1 cellular context compared by ENCODE assay signal in the genomic region with DNA sequence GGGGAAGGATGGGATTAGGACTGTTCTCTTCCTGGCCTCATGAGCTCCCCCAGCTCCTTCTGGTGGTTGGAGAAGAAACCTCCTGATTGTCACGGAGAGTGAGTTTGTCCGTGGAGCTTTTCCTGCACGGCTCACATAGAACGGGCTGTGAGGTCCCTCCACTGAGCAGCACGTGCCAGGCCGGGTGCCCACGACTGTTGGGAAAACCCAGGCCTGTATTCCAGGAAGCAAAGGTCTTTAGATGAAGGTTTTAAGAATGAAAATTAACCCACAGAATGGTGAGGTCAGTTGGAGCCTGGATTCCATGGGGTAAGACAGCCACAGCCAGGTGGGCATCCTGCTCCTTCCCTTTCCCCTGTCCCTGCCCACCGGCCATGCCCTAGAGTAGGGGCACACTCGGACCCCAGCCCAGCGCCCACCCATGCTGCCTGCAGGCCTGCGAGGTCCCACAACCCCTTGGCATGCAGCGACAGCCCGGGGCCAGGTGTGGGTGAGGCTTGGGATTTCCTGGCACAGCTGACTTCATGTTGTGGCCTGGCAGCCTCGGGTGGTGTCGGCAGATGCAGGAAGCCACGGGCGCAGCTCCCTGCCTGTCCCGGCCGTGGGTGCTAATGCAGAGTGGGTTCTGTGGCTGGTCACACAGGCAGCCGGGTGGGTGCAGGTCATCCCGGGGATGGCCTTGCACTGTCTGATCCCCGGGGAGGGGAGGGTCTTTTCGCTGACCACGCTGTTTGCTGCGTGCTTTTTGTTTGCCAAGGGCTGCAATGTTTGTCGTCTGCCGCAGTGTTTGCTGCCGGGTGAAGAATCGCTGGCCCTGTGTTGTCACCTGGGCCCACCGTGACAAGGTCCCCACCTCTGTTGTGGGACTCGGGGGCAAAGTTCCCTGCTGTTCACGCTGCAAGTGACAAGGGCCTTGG.
TF ChIP-seq lines count a peak whose summit lies in the region.
"Not testable (repeated sequence)": the region's sequence is repeated elsewhere in the genome, so short reads cannot be mapped to it uniquely, and the experiment has no call there.

No MANE protein-coding gene starts in this region.

TF ChIP-seq in HepG2, 621 proteins besides CTCF, POLR2A, EP300 and RAD21 (continued from another document and continues in another):
- TF ChIP-seq ZNF883 (CRISPR knock-in tag; IDR thresholded peaks at IDR 0.05; ENCODE audit: not compliant biosample characterization), result peak; percentile 51
- TF ChIP-seq PAWR (CRISPR knock-in tag; IDR thresholded peaks at IDR 0.05; ENCODE audit: borderline replicate concordance), result 0 out of 2 replicates have a peak, but pooled peaks have one; percentile 54
- TF ChIP-seq SPEN (CRISPR knock-in tag; IDR thresholded peaks at IDR 0.05; ENCODE audit: low read depth), result peak; percentile 66
- peak; percentile 76 for TF ChIP-seq TAF1 (CRISPR knock-in tag; IDR thresholded peaks at IDR 0.05)
- peak; percentile 29; the same call in 1 of the 2 replicates for TF ChIP-seq ZNF776 (CRISPR knock-in tag; IDR thresholded peaks at IDR 0.05)
- TF ChIP-seq ZNF205 (CRISPR knock-in tag; IDR thresholded peaks at IDR 0.05), result peak; percentile 86; the same call in 1 of the 2 replicates
- TF ChIP-seq, protein P1, sequence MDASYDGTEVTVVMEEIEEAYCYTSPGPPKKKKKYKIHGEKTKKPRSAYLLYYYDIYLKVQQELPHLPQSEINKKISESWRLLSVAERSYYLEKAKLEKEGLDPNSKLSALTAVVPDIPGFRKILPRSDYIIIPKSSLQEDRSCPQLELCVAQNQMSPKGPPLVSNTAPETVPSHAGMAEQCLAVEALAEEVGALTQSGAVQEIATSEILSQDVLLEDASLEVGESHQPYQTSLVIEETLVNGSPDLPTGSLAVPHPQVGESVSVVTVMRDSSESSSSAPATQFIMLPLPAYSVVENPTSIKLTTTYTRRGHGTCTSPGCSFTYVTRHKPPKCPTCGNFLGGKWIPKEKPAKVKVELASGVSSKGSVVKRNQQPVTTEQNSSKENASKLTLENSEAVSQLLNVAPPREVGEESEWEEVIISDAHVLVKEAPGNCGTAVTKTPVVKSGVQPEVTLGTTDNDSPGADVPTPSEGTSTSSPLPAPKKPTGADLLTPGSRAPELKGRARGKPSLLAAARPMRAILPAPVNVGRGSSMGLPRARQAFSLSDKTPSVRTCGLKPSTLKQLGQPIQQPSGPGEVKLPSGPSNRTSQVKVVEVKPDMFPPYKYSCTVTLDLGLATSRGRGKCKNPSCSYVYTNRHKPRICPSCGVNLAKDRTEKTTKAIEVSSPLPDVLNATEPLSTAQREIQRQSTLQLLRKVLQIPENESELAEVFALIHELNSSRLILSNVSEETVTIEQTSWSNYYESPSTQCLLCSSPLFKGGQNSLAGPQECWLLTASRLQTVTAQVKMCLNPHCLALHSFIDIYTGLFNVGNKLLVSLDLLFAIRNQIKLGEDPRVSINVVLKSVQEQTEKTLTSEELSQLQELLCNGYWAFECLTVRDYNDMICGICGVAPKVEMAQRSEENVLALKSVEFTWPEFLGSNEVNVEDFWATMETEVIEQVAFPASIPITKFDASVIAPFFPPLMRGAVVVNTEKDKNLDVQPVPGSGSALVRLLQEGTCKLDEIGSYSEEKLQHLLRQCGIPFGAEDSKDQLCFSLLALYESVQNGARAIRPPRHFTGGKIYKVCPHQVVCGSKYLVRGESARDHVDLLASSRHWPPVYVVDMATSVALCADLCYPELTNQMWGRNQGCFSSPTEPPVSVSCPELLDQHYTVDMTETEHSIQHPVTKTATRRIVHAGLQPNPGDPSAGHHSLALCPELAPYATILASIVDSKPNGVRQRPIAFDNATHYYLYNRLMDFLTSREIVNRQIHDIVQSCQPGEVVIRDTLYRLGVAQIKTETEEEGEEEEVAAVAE (CRISPR knock-in tag; IDR thresholded peaks at IDR 0.05; ENCODE audit: borderline replicate concordance), result peak; percentile 82; the same call in 1 of the 2 replicates
- TF ChIP-seq HMG20A (CRISPR knock-in tag; IDR thresholded peaks at IDR 0.05; ENCODE audit: borderline replicate concordance), result peak; percentile 93
- TF ChIP-seq ETV5 (CRISPR knock-in tag; IDR thresholded peaks at IDR 0.05; ENCODE audit: borderline replicate concordance), result peak; percentile 94
- TF ChIP-seq SOX6 (IDR thresholded peaks at IDR 0.05), result not testable (repeated sequence)
- peak; percentile 93 for TF ChIP-seq SOX6 (CRISPR knock-in tag; IDR thresholded peaks at IDR 0.05)
- TF ChIP-seq YY1 (IDR thresholded peaks at IDR 0.05; ENCODE audit: insufficient read depth, insufficient replicate concordance, low read depth, low read length), result peak; percentile 47
- TF ChIP-seq PHF21A (CRISPR knock-in tag; IDR thresholded peaks at IDR 0.05), result peak; percentile 89
- peak; percentile 54; the same call in 1 of the 2 replicates for TF ChIP-seq KDM1A (CRISPR knock-in tag; IDR thresholded peaks at IDR 0.05)
- TF ChIP-seq MED1 (CRISPR knock-in tag; IDR thresholded peaks at IDR 0.05), result peak; percentile 100
- peak; percentile 89 for TF ChIP-seq ZBTB43 (CRISPR knock-in tag; conservative IDR thresholded peaks at IDR 0.05)
- TF ChIP-seq ZNF749 (CRISPR knock-in tag; IDR thresholded peaks at IDR 0.05; ENCODE audit: borderline replicate concordance), result peak; percentile 75; the same call in 1 of the 2 replicates
- TF ChIP-seq, protein P2, sequence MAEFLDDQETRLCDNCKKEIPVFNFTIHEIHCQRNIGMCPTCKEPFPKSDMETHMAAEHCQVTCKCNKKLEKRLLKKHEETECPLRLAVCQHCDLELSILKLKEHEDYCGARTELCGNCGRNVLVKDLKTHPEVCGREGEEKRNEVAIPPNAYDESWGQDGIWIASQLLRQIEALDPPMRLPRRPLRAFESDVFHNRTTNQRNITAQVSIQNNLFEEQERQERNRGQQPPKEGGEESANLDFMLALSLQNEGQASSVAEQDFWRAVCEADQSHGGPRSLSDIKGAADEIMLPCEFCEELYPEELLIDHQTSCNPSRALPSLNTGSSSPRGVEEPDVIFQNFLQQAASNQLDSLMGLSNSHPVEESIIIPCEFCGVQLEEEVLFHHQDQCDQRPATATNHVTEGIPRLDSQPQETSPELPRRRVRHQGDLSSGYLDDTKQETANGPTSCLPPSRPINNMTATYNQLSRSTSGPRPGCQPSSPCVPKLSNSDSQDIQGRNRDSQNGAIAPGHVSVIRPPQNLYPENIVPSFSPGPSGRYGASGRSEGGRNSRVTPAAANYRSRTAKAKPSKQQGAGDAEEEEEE (CRISPR knock-in tag; IDR thresholded peaks at IDR 0.05; ENCODE audit: borderline replicate concordance), result peak; percentile 75; the same call in 1 of the 2 replicates
- TF ChIP-seq YEATS4 (CRISPR knock-in tag; IDR thresholded peaks at IDR 0.05; ENCODE audit: borderline replicate concordance), result peak; percentile 76
- TF ChIP-seq ATF2 (CRISPR knock-in tag; IDR thresholded peaks at IDR 0.05), result peak; percentile 93
- peak; percentile 77 for TF ChIP-seq TFDP2 (CRISPR knock-in tag; IDR thresholded peaks at IDR 0.05)
- peak; percentile 99 for TF ChIP-seq ZBTB4 (CRISPR knock-in tag; IDR thresholded peaks at IDR 0.05; ENCODE audit: borderline replicate concordance)
- TF ChIP-seq ZBTB7B (CRISPR knock-in tag; IDR thresholded peaks at IDR 0.05), result peak; percentile 100
- TF ChIP-seq KLF11 (CRISPR knock-in tag; IDR thresholded peaks at IDR 0.05), result 0 out of 2 replicates have a peak, but pooled peaks have one; percentile 40
- TF ChIP-seq ZFP41 (CRISPR knock-in tag; IDR thresholded peaks at IDR 0.05; ENCODE audit: borderline replicate concordance), result peak; percentile 42; the same call in 1 of the 2 replicates
- peak; percentile 93 for TF ChIP-seq FOXK1 (CRISPR knock-in tag; IDR thresholded peaks at IDR 0.05; ENCODE audit: borderline replicate concordance, low read depth)
- 0 out of 2 replicates have a peak, but pooled peaks have one; percentile 40 for TF ChIP-seq ZNF441 (CRISPR knock-in tag; IDR thresholded peaks at IDR 0.05; ENCODE audit: borderline replicate concordance)
- 0 out of 2 replicates have a peak, but pooled peaks have one; percentile 75 for TF ChIP-seq ZNF564 (CRISPR knock-in tag; IDR thresholded peaks at IDR 0.05)
- TF ChIP-seq ZNF83 (CRISPR knock-in tag; IDR thresholded peaks at IDR 0.05; ENCODE audit: borderline replicate concordance), result 0 out of 2 replicates have a peak, but pooled peaks have one; percentile 70
- TF ChIP-seq STAT5B (CRISPR knock-in tag; IDR thresholded peaks at IDR 0.05), result peak; percentile 69; the same call in 1 of the 2 replicates
- peak; percentile 81; the same call in 1 of the 2 replicates for TF ChIP-seq MEF2D (CRISPR knock-in tag; IDR thresholded peaks at IDR 0.05)
- TF ChIP-seq KAT7 (CRISPR knock-in tag; IDR thresholded peaks at IDR 0.05; ENCODE audit: borderline replicate concordance), result peak; percentile 81; the same call in 1 of the 2 replicates
- TF ChIP-seq DMAP1 (CRISPR knock-in tag; IDR thresholded peaks at IDR 0.05), result peak; percentile 71
- TF ChIP-seq ZNF710 (CRISPR knock-in tag; IDR thresholded peaks at IDR 0.05; ENCODE audit: borderline replicate concordance), result peak; percentile 68; the same call in 1 of the 2 replicates
- TF ChIP-seq ZNF772 (CRISPR knock-in tag; IDR thresholded peaks at IDR 0.05), result peak; percentile 89
- TF ChIP-seq, protein P3, sequence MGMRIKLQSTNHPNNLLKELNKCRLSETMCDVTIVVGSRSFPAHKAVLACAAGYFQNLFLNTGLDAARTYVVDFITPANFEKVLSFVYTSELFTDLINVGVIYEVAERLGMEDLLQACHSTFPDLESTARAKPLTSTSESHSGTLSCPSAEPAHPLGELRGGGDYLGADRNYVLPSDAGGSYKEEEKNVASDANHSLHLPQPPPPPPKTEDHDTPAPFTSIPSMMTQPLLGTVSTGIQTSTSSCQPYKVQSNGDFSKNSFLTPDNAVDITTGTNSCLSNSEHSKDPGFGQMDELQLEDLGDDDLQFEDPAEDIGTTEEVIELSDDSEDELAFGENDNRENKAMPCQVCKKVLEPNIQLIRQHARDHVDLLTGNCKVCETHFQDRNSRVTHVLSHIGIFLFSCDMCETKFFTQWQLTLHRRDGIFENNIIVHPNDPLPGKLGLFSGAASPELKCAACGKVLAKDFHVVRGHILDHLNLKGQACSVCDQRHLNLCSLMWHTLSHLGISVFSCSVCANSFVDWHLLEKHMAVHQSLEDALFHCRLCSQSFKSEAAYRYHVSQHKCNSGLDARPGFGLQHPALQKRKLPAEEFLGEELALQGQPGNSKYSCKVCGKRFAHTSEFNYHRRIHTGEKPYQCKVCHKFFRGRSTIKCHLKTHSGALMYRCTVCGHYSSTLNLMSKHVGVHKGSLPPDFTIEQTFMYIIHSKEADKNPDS (CRISPR knock-in tag; IDR thresholded peaks at IDR 0.05), result peak; percentile 91
- 0 out of 2 replicates have a peak, but pooled peaks have one; percentile 17 for TF ChIP-seq FIP1L1 (IDR thresholded peaks at IDR 0.05; ENCODE audit: borderline replicate concordance, insufficient read depth, low read depth, low read length)
